8 cellular contexts compared by ENCODE assay signal in the genomic region with DNA sequence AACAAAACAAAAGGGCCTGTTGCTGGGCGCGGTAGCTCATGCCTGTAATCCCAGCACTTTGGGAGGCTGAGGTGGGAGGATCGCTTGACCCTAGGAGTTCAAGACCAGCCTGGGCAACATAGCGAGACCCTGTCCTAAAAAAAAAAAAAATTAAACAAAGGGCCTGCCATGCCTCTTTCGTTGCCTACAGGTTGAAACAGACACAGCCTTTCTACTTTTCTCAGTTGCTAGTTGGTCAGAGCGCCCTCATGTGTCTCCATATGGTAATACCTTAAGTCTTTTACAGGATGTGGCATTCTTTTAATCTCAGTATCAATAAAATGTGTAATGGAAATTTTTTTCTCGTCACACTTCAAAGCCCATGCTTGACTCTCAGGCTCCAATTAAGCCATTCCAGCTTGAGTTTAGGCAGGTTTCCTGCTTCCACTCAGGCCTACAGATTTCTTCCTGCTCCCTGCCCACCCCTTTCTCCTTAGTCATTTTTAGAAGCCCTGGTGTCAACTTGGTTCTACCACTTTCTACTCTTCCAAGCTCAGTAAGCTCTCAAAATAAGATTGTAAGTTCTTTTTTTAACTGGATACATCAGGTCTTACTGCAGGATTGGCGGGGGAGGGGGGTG. TPM values are rescaled to one million over a fixed set of nuclear protein-coding genes. Genes with fewer than 3 reads are reported as not detected.
DNase-seq lines count a peak whose midpoint lies in the region; ATAC-seq, FAIRE-seq and TF ChIP-seq lines count a peak whose summit lies in the region.

No MANE protein-coding gene starts in this region.

- H3K27ac ChIP-seq in HepG2 (ENCODE audit: extremely low read length, insufficient read depth, low read length) = no peak overlapping the region

- intact Hi-C loops in HepG2 (cut with micrococcal nuclease; ENCODE audit: unreplicated experiment) = no loop called here

- no peaks in the 10 kb centered on the region for H3K36me3 ChIP-seq in HepG2 (replicated peaks in 1 of 2; ENCODE audit: control insufficient read depth in 1 of 2, insufficient read depth in 2 of 2, low read length in 2 of 2)

- TF ChIP-seq RAD21 in HepG2 (CRISPR knock-in tag; IDR thresholded peaks at IDR 0.05) = 0 out of 2 replicates have a peak, but pooled peaks have one; percentile 16

- BruUV-seq in HepG2 (replicated peaks; lab: Mats Ljungman, UMichigan) = no TSS peak

- H3K9me3 Mint-ChIP-seq in IgD-negative memory B cell = no peaks in the 10 kb centered on the region
- no peaks in the 10 kb centered on the region for H3K9me3 Mint-ChIP-seq in activated naive CD8-positive, alpha-beta T cell treated with anti-CD3 and anti-CD28 coated beads, Interleukin-2, amount 10 ng/mL, durations not matched to agents 7 days and 5 days

- H2AFZ ChIP-seq in HepG2 (ENCODE audit: low read length) = no peak overlapping the region

- no peak overlapping the region for H3K4me3 ChIP-seq in HepG2 (replicated peaks in 1 of 3; ENCODE audit: insufficient read depth in 1 of 3, low read depth in 2 of 3, low read length in 3 of 3)

- H3K27me3 ChIP-seq in HepG2 (ENCODE audit: control insufficient read depth in 1 of 2, insufficient read depth in 2 of 2, low read length in 2 of 2) = no peaks in the 10 kb centered on the region

- 55% methylated on average over 7 of the region's 8 CpGs for WGBS in HepG2 (ENCODE audit: low lambda C conversion rate)

- peaks cover 35 to 40% (median 36%) of the 10 kb centered on the region in 3 donors for H3K4me1 Mint-ChIP-seq in IgD-negative memory B cell
- peaks cover 38% of the 10 kb centered on the region for H3K4me1 Mint-ChIP-seq in activated naive CD8-positive, alpha-beta T cell treated with anti-CD3 and anti-CD28 coated beads, Interleukin-2, amount 10 ng/mL, durations not matched to agents 7 days and 5 days

- no peak overlapping the region for H3K9ac ChIP-seq in HepG2 (ENCODE audit: insufficient read depth, low read depth, low read length)

- peak overlapping the region; percentile 52 to 85 (median 76) for H3K4me3 Mint-ChIP-seq in IgD-negative memory B cell
- peak overlapping the region; percentile 40 for H3K4me3 Mint-ChIP-seq in activated naive CD8-positive, alpha-beta T cell treated with anti-CD3 and anti-CD28 coated beads, Interleukin-2, amount 10 ng/mL, durations not matched to agents 7 days and 5 days

- FAIRE-seq in D721Med (lab: Jason Lieb, UNC) (peak; percentile 93), HepG2 (lab: Jason Lieb, UNC) (peak; percentile 62)

- POLR2A ChIA-PET in activated naive CD8-positive, alpha-beta T cell treated with anti-CD3 and anti-CD28 coated beads, Interleukin-2, amount 10 ng/mL, durations not matched to agents 7 days and 5 days (lab: Charles Lee) = interaction anchor here (1.2 to 6.0 kb wide), 3 partner anchors 37 to 72 kb away, joined by 3 to 59 read pairs (median 4); partner anchors contain the start of genes RPL39 and SEPTIN6
- POLR2A ChIA-PET in HepG2 (lab: Yijun Ruan, JAX) = no interaction called here

- no peak for TF ChIP-seq POLR2A in HepG2 (IDR thresholded peaks at IDR 0.05; ENCODE audit: insufficient read depth in 1 of 2, low read depth in 2 of 2, low read length in 2 of 2)

- H3K36me3 Mint-ChIP-seq in IgD-negative memory B cell = no peaks in the 10 kb centered on the region
- peaks cover 1% of the 10 kb centered on the region for H3K36me3 Mint-ChIP-seq in activated naive CD8-positive, alpha-beta T cell treated with anti-CD3 and anti-CD28 coated beads, Interleukin-2, amount 10 ng/mL, durations not matched to agents 7 days and 5 days

- H3K9me3 ChIP-seq in HepG2 (ENCODE audit: low read length) = no peaks in the 10 kb centered on the region

- H3K4me1 ChIP-seq in HepG2 (ENCODE audit: insufficient read depth, low read length) = peaks cover 22% of the 10 kb centered on the region

- no peaks in the 10 kb centered on the region for H4K20me1 ChIP-seq in HepG2 (ENCODE audit: insufficient read depth, low read length)

- peak overlapping the region in 2 of 3 donors; percentile 88 to 93 for H3K27ac Mint-ChIP-seq in IgD-negative memory B cell
- peak overlapping the region; percentile 91 for H3K27ac Mint-ChIP-seq in activated naive CD8-positive, alpha-beta T cell treated with anti-CD3 and anti-CD28 coated beads, Interleukin-2, amount 10 ng/mL, durations not matched to agents 7 days and 5 days

- DNase-seq in D721Med (ENCODE audit: insufficient read length, low spot score) = no peak
- peak; percentile 44 for DNase-seq in RPMI8226
- DNase-seq in activated naive CD8-positive, alpha-beta T cell treated with anti-CD3 and anti-CD28 coated beads, Interleukin-2, amount 10 ng/mL, durations not matched to agents 7 days and 5 days = no peak
- DNase-seq in HepG2 (ENCODE audit: low spot score) = peak; percentile 25
- no peak for DNase-seq in AG08396 (ENCODE audit: low spot score)

- CTCF ChIA-PET in HepG2 (lab: Yijun Ruan, JAX; ENCODE audit: low intra/inter-chr PET ratio, low total read pairs) = no interaction called here

- peak; percentile 28 for ATAC-seq in activated naive CD8-positive, alpha-beta T cell treated with anti-CD3 and anti-CD28 coated beads, Interleukin-2, amount 10 ng/mL, durations not matched to agents 7 days and 5 days (ENCODE audit: low read depth)
- ATAC-seq in HepG2 (no peak), HG02938 (IDR thresholded peaks at IDR 0.05; ENCODE audit: unreplicated experiment) (no peak), GM21423 (IDR thresholded peaks at IDR 0.05; ENCODE audit: unreplicated experiment) (no peak)

- H3K27me3 Mint-ChIP-seq in IgD-negative memory B cell = peaks cover 1% of the 10 kb centered on the region
- H3K27me3 Mint-ChIP-seq in activated naive CD8-positive, alpha-beta T cell treated with anti-CD3 and anti-CD28 coated beads, Interleukin-2, amount 10 ng/mL, durations not matched to agents 7 days and 5 days = no peaks in the 10 kb centered on the region

- TF ChIP-seq CTCF in D721Med (IDR thresholded peaks at IDR 0.05; ENCODE audit: insufficient read depth, missing control alignments) (peak; percentile 45), HepG2 (CRISPR knock-in tag; IDR thresholded peaks at IDR 0.05) (peak; percentile 51)

- H3K79me2 ChIP-seq in HepG2 (ENCODE audit: insufficient read depth, low read length) = no peaks in the 10 kb centered on the region

- in situ Hi-C loops in HepG2 (cut with HindIII; ENCODE audit: extremely low pct_ligation_motif_present, low pct_unique_long_range_greater_than_20kb) = no loop called here

- H3K4me2 ChIP-seq in HepG2 (ENCODE audit: low read depth, low read length) = no peak overlapping the region

- TF ChIP-seq EP300 in HepG2 (IDR thresholded peaks at IDR 0.05; ENCODE audit: low read depth in 2 of 2, low read length in 2 of 2) = no peak
- TF ChIP-seq EP300 in HepG2 (CRISPR knock-in tag; IDR thresholded peaks at IDR 0.05; ENCODE audit: borderline replicate concordance) = no peak

RNA-seq across cellular contexts. Expression of gene SOWAHD, which starts 4.6 kb away (rescaled TPM):
- polyA plus RNA-seq in IgD-negative memory B cell (36.1 TPM), HepG2 (2011; rRNA removed) (1.3 and 2.1 TPM in 2 replicates)
- total RNA-seq in activated naive CD8-positive, alpha-beta T cell treated with anti-CD3 and anti-CD28 coated beads, Interleukin-2, amount 10 ng/mL, durations not matched to agents 7 days and 5 days = 1 to 10 TPM; 1.7 to 2.1 TPM
- 0.62 and 1.0 TPM in 2 replicates for total RNA-seq in HepG2 (2016; rRNA removed; fragmentation: Illumina TruSeq; extraction: Trizol)
- total RNA-seq in HepG2 (2016; cell fraction: cytosol; rRNA removed; fragmentation: Illumina TruSeq; extraction: Trizol; ENCODE audit: low read depth) = 0.18 TPM in 1 of 2 replicates, not detected in the other
- total RNA-seq in HepG2 (2016; cell fraction: insoluble cytoplasmic fraction; rRNA removed; fragmentation: Illumina TruSeq; extraction: Trizol) = 0.51 and 0.69 TPM in 2 replicates
- 0.43 and 0.45 TPM in 2 replicates for total RNA-seq in HepG2 (2016; cell fraction: membrane; rRNA removed; fragmentation: Illumina TruSeq; extraction: Trizol)
- 0.38 and 0.65 TPM in 2 replicates for total RNA-seq in HepG2 (2016; cell fraction: nucleus; rRNA removed; fragmentation: Illumina TruSeq; extraction: Trizol)
- 1.9 and 2.2 TPM in 2 replicates for polyA plus RNA-seq in HepG2 (2011; cell fraction: cytosol; rRNA removed)
- polyA plus RNA-seq in HepG2 (2011; cell fraction: nucleus; rRNA removed) = 0.82 and 1.6 TPM in 2 replicates
- polyA plus RNA-seq in HepG2 (2012) = 1.3 TPM in 2 replicates
- 0.16 and 0.17 TPM in 2 replicates for polyA plus RNA-seq in HepG2 (2016; cell fraction: cytosol; fragmentation: Illumina TruSeq; extraction: Trizol; ENCODE audit: low read depth)
- polyA plus RNA-seq in HepG2 (2016; cell fraction: insoluble cytoplasmic fraction; fragmentation: Illumina TruSeq; extraction: Trizol; ENCODE audit: low read depth) = 0.63 and 1.0 TPM in 2 replicates
- polyA plus RNA-seq in HepG2 (2016; cell fraction: membrane; fragmentation: Illumina TruSeq; extraction: Trizol; ENCODE audit: low read depth) = 0.47 and 0.48 TPM in 2 replicates
- 0.60 and 1.0 TPM in 2 replicates for polyA plus RNA-seq in HepG2 (2016; cell fraction: nucleus; fragmentation: Illumina TruSeq; extraction: Trizol; ENCODE audit: insufficient read depth, low read depth)
- 1.4 TPM in 1 of 2 replicates, not detected in the other for polyA minus RNA-seq in HepG2 (2011; rRNA and poly(A)+ RNA removed; ENCODE audit: low replicate concordance)
- 0.79 and 1.1 TPM in 2 replicates for polyA minus RNA-seq in HepG2 (2011; cell fraction: cytosol; rRNA and poly(A)+ RNA removed)
- polyA minus RNA-seq in HepG2 (2011; cell fraction: nucleus; rRNA and poly(A)+ RNA removed) = 0.39 and 0.62 TPM in 2 replicates

RNA-seq across cellular contexts. Expression of gene RPL39, which starts 37.7 kb away (rescaled TPM):
- polyA plus RNA-seq in IgD-negative memory B cell (4,549 TPM), HepG2 (2011; rRNA removed) (2,024 and 2,312 TPM in 2 replicates)
- 1,000 to 10,000 TPM; 2,169 to 2,323 TPM for total RNA-seq in activated naive CD8-positive, alpha-beta T cell treated with anti-CD3 and anti-CD28 coated beads, Interleukin-2, amount 10 ng/mL, durations not matched to agents 7 days and 5 days
- 3,547 and 3,928 TPM in 2 replicates for total RNA-seq in HepG2 (2016; rRNA removed; fragmentation: Illumina TruSeq; extraction: Trizol)
- 5,522 and 6,331 TPM in 2 replicates for total RNA-seq in HepG2 (2016; cell fraction: cytosol; rRNA removed; fragmentation: Illumina TruSeq; extraction: Trizol; ENCODE audit: low read depth)
- 3,541 and 3,944 TPM in 2 replicates for total RNA-seq in HepG2 (2016; cell fraction: insoluble cytoplasmic fraction; rRNA removed; fragmentation: Illumina TruSeq; extraction: Trizol)
- 8,253 and 8,590 TPM in 2 replicates for total RNA-seq in HepG2 (2016; cell fraction: membrane; rRNA removed; fragmentation: Illumina TruSeq; extraction: Trizol)
- 1,224 and 1,272 TPM in 2 replicates for total RNA-seq in HepG2 (2016; cell fraction: nucleus; rRNA removed; fragmentation: Illumina TruSeq; extraction: Trizol)
- polyA plus RNA-seq in HepG2 (2011; cell fraction: cytosol; rRNA removed) = 1,813 and 3,532 TPM in 2 replicates
- polyA plus RNA-seq in HepG2 (2011; cell fraction: nucleus; rRNA removed) = 603 and 692 TPM in 2 replicates
- polyA plus RNA-seq in HepG2 (2012) = 6,677 and 8,105 TPM in 2 replicates
- polyA plus RNA-seq in HepG2 (2016; cell fraction: cytosol; fragmentation: Illumina TruSeq; extraction: Trizol; ENCODE audit: low read depth) = 5,588 and 5,933 TPM in 2 replicates
- 3,018 and 3,146 TPM in 2 replicates for polyA plus RNA-seq in HepG2 (2016; cell fraction: insoluble cytoplasmic fraction; fragmentation: Illumina TruSeq; extraction: Trizol; ENCODE audit: low read depth)
- 6,670 and 7,089 TPM in 2 replicates for polyA plus RNA-seq in HepG2 (2016; cell fraction: membrane; fragmentation: Illumina TruSeq; extraction: Trizol; ENCODE audit: low read depth)
- polyA plus RNA-seq in HepG2 (2016; cell fraction: nucleus; fragmentation: Illumina TruSeq; extraction: Trizol; ENCODE audit: insufficient read depth, low read depth) = 1,707 and 1,826 TPM in 2 replicates
- polyA minus RNA-seq in HepG2 (2011; rRNA and poly(A)+ RNA removed; ENCODE audit: low replicate concordance) = 70.8 and 199 TPM in 2 replicates
- polyA minus RNA-seq in HepG2 (2011; cell fraction: cytosol; rRNA and poly(A)+ RNA removed) = 275 and 347 TPM in 2 replicates
- polyA minus RNA-seq in HepG2 (2011; cell fraction: nucleus; rRNA and poly(A)+ RNA removed) = 102 and 178 TPM in 2 replicates

Comparison
In these comparisons a context has a peak if more than half of its experiments do, and no peak if none do; other contexts are left out.
1. DNase-seq: peak in RPMI8226 (single experiment) and HepG2 (single experiment); none in D721Med (single experiment), activated naive CD8-positive, alpha-beta T cell treated with anti-CD3 and anti-CD28 coated beads, Interleukin-2, amount 10 ng/mL, durations not matched to agents 7 days and 5 days (single experiment) and AG08396 (single experiment).